In the genomic region with DNA sequence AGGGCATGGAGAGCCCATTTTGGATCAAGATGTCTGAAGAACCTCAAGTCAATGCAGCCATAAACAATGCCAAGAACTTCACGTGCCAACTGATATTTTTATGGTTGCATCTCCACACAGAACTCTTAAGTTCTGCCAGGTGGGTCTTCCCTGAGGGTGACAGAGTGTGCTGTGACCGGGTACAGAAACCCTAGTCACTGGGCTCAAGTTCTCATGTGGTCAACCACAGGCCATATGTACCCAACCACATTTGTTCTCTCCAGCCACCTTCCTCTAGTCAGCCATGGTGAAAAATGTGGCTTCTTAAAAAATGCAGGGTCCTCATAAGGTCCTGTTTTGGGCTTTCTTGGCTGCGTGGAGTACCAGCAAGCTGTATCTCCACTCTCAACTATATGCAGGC, we compare ENCODE assay signal across 21 cellular contexts. TPM values are rescaled to one million over a fixed set of nuclear protein-coding genes. Genes with fewer than 3 reads are reported as not detected.
DNase-seq lines count a peak whose midpoint lies in the region; ATAC-seq and TF ChIP-seq lines count a peak whose summit lies in the region.
"Had no signal": no experiment of that assay in that cellular context is flagged by ENCODE, and none has a peak within 500 bp of the region (broad histone marks: within the 10 kb centered on the region; RNA-seq: fewer than 3 reads in every experiment).

No MANE protein-coding gene starts in this region.

- no peaks in the 10 kb centered on the region for H3K27me3 Mint-ChIP-seq in mesothelial cell of epicardium (ENCODE audit: low read depth)
- H3K27me3 Mint-ChIP-seq in activated T-helper 1 cell treated with anti-CD3 and anti-CD28 coated beads, Interleukin-12 subunit alpha, Interleukin-12 subunit beta, Interleukin-2, Interleukin-4 antibody, amounts not matched to agents 30 ng/mL and 10 ng/mL and 1 ng/mL, durations not matched to agents 14 hours and 24 hours and 36 hours (ENCODE audit: insufficient read depth) = peaks cover 2% of the 10 kb centered on the region
- H3K27me3 Mint-ChIP-seq in MCF 10A (ENCODE audit: insufficient read depth, unreplicated experiment) = no peaks in the 10 kb centered on the region
- H3K27me3 Mint-ChIP-seq: dendritic cell treated with granulocyte-macrophage colony-stimulating factor and Interleukin-4, amounts not matched to agents 40 ng/mL and 50 ng/mL, for 4 days had no signal

- no peak overlapping the region; the same call in 1 of the 2 replicates for H3K9ac ChIP-seq in KMS-11

- H3K9me3 Mint-ChIP-seq in mesothelial cell of epicardium (peaks cover 3% of the 10 kb centered on the region), MCF 10A (ENCODE audit: unreplicated experiment) (no peaks in the 10 kb centered on the region)
- peaks cover 5% of the 10 kb centered on the region for H3K9me3 Mint-ChIP-seq in activated T-helper 1 cell treated with anti-CD3 and anti-CD28 coated beads, Interleukin-12 subunit alpha, Interleukin-12 subunit beta, Interleukin-2, Interleukin-4 antibody, amounts not matched to agents 30 ng/mL and 10 ng/mL and 1 ng/mL, durations not matched to agents 14 hours and 24 hours and 36 hours

- H3K79me2 ChIP-seq in KMS-11 (ENCODE audit: insufficient read depth, low read depth) = no peaks in the 10 kb centered on the region

- CTCF ChIA-PET in MCF 10A (lab: Yijun Ruan, JAX) = no interaction called here

- H3K4me3 ChIP-seq in KMS-11 (IDR thresholded peaks at IDR 0.05; ENCODE audit: insufficient read depth, low read depth, low read length) = no peak overlapping the region
- H3K4me3 ChIP-seq: adrenal gland, HAP-1, MG63 had no signal

- H3K4me1 Mint-ChIP-seq in mesothelial cell of epicardium (peaks cover 33% of the 10 kb centered on the region), MCF 10A (ENCODE audit: insufficient read depth, unreplicated experiment) (peaks cover 17% of the 10 kb centered on the region)
- H3K4me1 Mint-ChIP-seq in activated T-helper 1 cell treated with anti-CD3 and anti-CD28 coated beads, Interleukin-12 subunit alpha, Interleukin-12 subunit beta, Interleukin-2, Interleukin-4 antibody, amounts not matched to agents 30 ng/mL and 10 ng/mL and 1 ng/mL, durations not matched to agents 14 hours and 24 hours and 36 hours (ENCODE audit: low read depth) = peaks cover 6% of the 10 kb centered on the region

- H3K36me3 Mint-ChIP-seq in mesothelial cell of epicardium = no peaks in the 10 kb centered on the region
- H3K36me3 Mint-ChIP-seq in activated T-helper 1 cell treated with anti-CD3 and anti-CD28 coated beads, Interleukin-12 subunit alpha, Interleukin-12 subunit beta, Interleukin-2, Interleukin-4 antibody, amounts not matched to agents 30 ng/mL and 10 ng/mL and 1 ng/mL, durations not matched to agents 14 hours and 24 hours and 36 hours (ENCODE audit: low read depth) = no peaks in the 10 kb centered on the region
- H3K36me3 Mint-ChIP-seq in MCF 10A (ENCODE audit: insufficient read depth, unreplicated experiment) = peaks cover 6% of the 10 kb centered on the region

- H2AFZ ChIP-seq in KMS-11 (ENCODE audit: low read depth) = peak overlapping the region; percentile 38; the same call in 1 of the 2 replicates

- H3K4me3 Mint-ChIP-seq in mesothelial cell of epicardium (no peak overlapping the region), MCF 10A (ENCODE audit: unreplicated experiment) (no peak overlapping the region)
- no peak overlapping the region for H3K4me3 Mint-ChIP-seq in activated T-helper 1 cell treated with anti-CD3 and anti-CD28 coated beads, Interleukin-12 subunit alpha, Interleukin-12 subunit beta, Interleukin-2, Interleukin-4 antibody, amounts not matched to agents 30 ng/mL and 10 ng/mL and 1 ng/mL, durations not matched to agents 14 hours and 24 hours and 36 hours
- H3K4me3 Mint-ChIP-seq: dendritic cell treated with granulocyte-macrophage colony-stimulating factor and Interleukin-4, amounts not matched to agents 40 ng/mL and 50 ng/mL, for 4 days had no signal

- no peaks in the 10 kb centered on the region for H3K27me3 ChIP-seq in KMS-11 (ENCODE audit: insufficient read depth, low read depth)
- H3K27me3 ChIP-seq: adrenal gland, MG63 had no signal

- DNase-seq in mesothelial cell of epicardium (ENCODE audit: low spot score in 2 of 2, unreplicated experiment in 2 of 2) (no peak), MCF 10A (ENCODE audit: unreplicated experiment) (no peak), DMS79 (lab: John Stamatoyannopoulos, UW) (no peak)
- DNase-seq in stimulated activated naive CD8-positive, alpha-beta T cell treated with anti-CD3 and anti-CD28 coated beads, Interleukin-15, Interleukin-2, amounts not matched to agents 100 U/mL and 50 U/mL, for 24 hours = no peak
- DNase-seq in activated T-helper 1 cell treated with anti-CD3 and anti-CD28 coated beads, Interleukin-12 subunit alpha, Interleukin-12 subunit beta, Interleukin-2, Interleukin-4 antibody, amounts not matched to agents 30 ng/mL and 10 ng/mL and 1 ng/mL, durations not matched to agents 14 hours and 24 hours and 36 hours (ENCODE audit: low spot score) = no peak
- DNase-seq: activated CD4-positive, alpha-beta T cell treated with anti-CD3 and anti-CD28 coated beads, Interleukin-2, amount 50 U/mL, for 1 hour; activated CD8-positive, alpha-beta memory T cell treated with anti-CD3 and anti-CD28 coated beads, Interleukin-2, amount 50 U/mL, for 48 hours; activated gamma-delta T cell; adrenal gland; MG63; NCI-H1694 treated with DMSO at 0.1 percent for 48 hours; NCI-H748 treated with DMSO at 0.1 percent for 48 hours; OCI-M1; retina had no signal

- peak overlapping the region; percentile 57; the same call in 1 of the 2 replicates for H3K27ac ChIP-seq in KMS-11
- H3K27ac ChIP-seq: VCaP had no signal

- H3K4me1 ChIP-seq in KMS-11 (ENCODE audit: low read depth, poor library complexity, severe bottlenecking) = peaks cover 78% of the 10 kb centered on the region
- H3K4me1 ChIP-seq: adrenal gland, HAP-1 had no signal

- BruUV-seq in MCF 10A (replicated peaks; lab: Mats Ljungman, UMichigan) = no TSS peak

- no peak for TF ChIP-seq CTCF in KMS-11 (conservative IDR thresholded peaks at IDR 0.05; ENCODE audit: low read depth, low read length)
- TF ChIP-seq CTCF in mesothelial cell of epicardium (IDR thresholded peaks at IDR 0.05; ENCODE audit: unreplicated experiment) = no peak
- no peak for TF ChIP-seq CTCF in MCF 10A (IDR thresholded peaks at IDR 0.05; ENCODE audit: unreplicated experiment)

- H4K20me1 ChIP-seq in KMS-11 (ENCODE audit: insufficient read depth) = no peaks in the 10 kb centered on the region

- intact Hi-C loops in activated T-helper 1 cell treated with anti-CD3 and anti-CD28 coated beads, Interleukin-12 subunit alpha, Interleukin-12 subunit beta, Interleukin-2, Interleukin-4 antibody, amounts not matched to agents 30 ng/mL and 10 ng/mL and 1 ng/mL, durations not matched to agents 14 hours and 24 hours and 36 hours (cut with micrococcal nuclease) = no loop called here
- intact Hi-C loops in MCF 10A (cut with micrococcal nuclease) = no loop called here

- peak overlapping the region; percentile 80 for H3K4me2 ChIP-seq in KMS-11

- H3K36me3 ChIP-seq in KMS-11 (ENCODE audit: insufficient read depth) = no peaks in the 10 kb centered on the region
- H3K36me3 ChIP-seq: adrenal gland, HAP-1, MG63 had no signal

- peak overlapping the region; percentile 89 for H3K27ac Mint-ChIP-seq in mesothelial cell of epicardium
- no peak overlapping the region for H3K27ac Mint-ChIP-seq in activated T-helper 1 cell treated with anti-CD3 and anti-CD28 coated beads, Interleukin-12 subunit alpha, Interleukin-12 subunit beta, Interleukin-2, Interleukin-4 antibody, amounts not matched to agents 30 ng/mL and 10 ng/mL and 1 ng/mL, durations not matched to agents 14 hours and 24 hours and 36 hours
- no peak overlapping the region for H3K27ac Mint-ChIP-seq in MCF 10A (ENCODE audit: low read depth, unreplicated experiment)
- H3K27ac Mint-ChIP-seq: dendritic cell treated with granulocyte-macrophage colony-stimulating factor and Interleukin-4, amounts not matched to agents 40 ng/mL and 50 ng/mL, for 4 days had no signal

- POLR2A ChIA-PET in MCF 10A (lab: Yijun Ruan, JAX) = interaction anchor here (1.5 kb wide), 2 partner anchors 11 to 32 kb away, joined by 4 read pairs; no protein-coding TSS in a partner anchor

- ATAC-seq in HG02588 (IDR thresholded peaks at IDR 0.05; ENCODE audit: unreplicated experiment) = peak; percentile 49
- ATAC-seq in stimulated activated naive CD8-positive, alpha-beta T cell treated with anti-CD3 and anti-CD28 coated beads, Interleukin-15, Interleukin-2, amounts not matched to agents 100 U/mL and 50 U/mL, for 24 hours = peak; percentile 49
- ATAC-seq: HepG2 had no signal

RNA-seq across cellular contexts. Expression of a gene that starts 48.9 kb away (rescaled TPM):
- 1.8 to 2.4 TPM (median 2.1 TPM) in 3 replicates for total RNA-seq in mesothelial cell of epicardium
- 1.3 and 1.5 TPM in 2 replicates for total RNA-seq in activated T-helper 1 cell treated with anti-CD3 and anti-CD28 coated beads, Interleukin-12 subunit alpha, Interleukin-12 subunit beta, Interleukin-2, Interleukin-4 antibody, amounts not matched to agents 30 ng/mL and 10 ng/mL and 1 ng/mL, durations not matched to agents 14 hours and 24 hours and 36 hours
- total RNA-seq in MCF 10A (2022) = not detected in 2 replicates
- total RNA-seq: bronchial epithelial cell, HepG2 had no signal
